14 cellular contexts compared by ENCODE assay signal in the genomic region with DNA sequence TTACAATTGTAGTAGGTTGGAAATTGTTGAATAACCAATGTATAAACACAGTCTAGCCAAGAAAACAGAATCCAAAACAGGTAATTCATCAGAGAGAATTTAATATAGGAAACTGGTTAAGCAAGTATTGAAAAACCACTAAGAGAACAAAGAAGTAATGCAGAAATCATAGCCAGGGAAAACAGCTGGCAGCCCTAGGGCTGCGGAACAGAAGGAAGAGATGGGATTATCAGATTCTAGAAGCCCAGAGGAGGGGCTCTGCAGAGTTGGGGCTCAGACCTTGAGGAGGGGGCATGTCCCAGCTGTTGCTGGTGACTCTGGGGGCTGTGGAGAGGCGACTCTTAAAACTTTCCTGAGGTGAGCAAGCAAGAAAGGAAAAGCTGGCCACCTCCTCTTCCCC. TPM values are rescaled to one million over a fixed set of nuclear protein-coding genes. Genes with fewer than 3 reads are reported as not detected.
DNase-seq lines count a peak whose midpoint lies in the region; ATAC-seq, FAIRE-seq and TF ChIP-seq lines count a peak whose summit lies in the region.
"Had no signal": no experiment of that assay in that cellular context is flagged by ENCODE, and none has a peak within 500 bp of the region (broad histone marks: within the 10 kb centered on the region; RNA-seq: fewer than 3 reads in every experiment).

No MANE protein-coding gene starts in this region.

- H3K79me2 ChIP-seq in PC-3 (ENCODE audit: low read length), result no peaks in the 10 kb centered on the region

- H3K27me3 ChIP-seq in PC-3 (ENCODE audit: low read length), result no peaks in the 10 kb centered on the region
- H3K27me3 ChIP-seq in foreskin keratinocyte, result no peaks in the 10 kb centered on the region

- 0 out of 2 replicates have a peak overlapping the region, but pooled peaks have one; percentile 11 for H3K4me2 ChIP-seq in PC-3 (ENCODE audit: low read length)

- TF ChIP-seq CTCF in C4-2B (conservative IDR thresholded peaks at IDR 0.05) (no peak), PC-3 (conservative IDR thresholded peaks at IDR 0.05; ENCODE audit: low read depth, low read length) (no peak), foreskin keratinocyte (conservative IDR thresholded peaks at IDR 0.05) (no peak)

- DNase-seq in PC-3 (peak; percentile 32), foreskin keratinocyte (no peak), posterior vena cava (ENCODE audit: low spot score) (peak; percentile 15), H54 (ENCODE audit: insufficient read length, low spot score) (no peak), NOMO-1 treated with dmso at 0.1 percent for 144 hours (lab: John Stamatoyannopoulos, UW; ENCODE audit: unreplicated experiment) (no peak), NCI-H510A (lab: John Stamatoyannopoulos, UW) (no peak)
- DNase-seq: DMS 273 treated with DMSO at 0.1 percent for 48 hours, EL, KBM-7, NCI-H187, NCI-H2171 treated with DMSO at 0.1 percent for 48 hours had no signal

- no peak overlapping the region for H2AFZ ChIP-seq in PC-3 (ENCODE audit: low read length)

- intact Hi-C loops in PC-3 (cut with micrococcal nuclease), result no loop called here
- intact Hi-C loops in posterior vena cava (cut with DNase I), result no loop called here

- no peaks in the 10 kb centered on the region for H3K36me3 ChIP-seq in PC-3 (ENCODE audit: low read depth, low read length)

- CTCF ChIA-PET in PC-3 (lab: Charles Lee), result no interaction called here

- FAIRE-seq in H54 (lab: Jason Lieb, UNC), result no peak
- FAIRE-seq: H1 had no signal

- POLR2A ChIA-PET in PC-3 (lab: Charles Lee; ENCODE audit: unreplicated experiment), result no interaction called here

- peaks cover 9% of the 10 kb centered on the region; the same call in 1 of the 2 replicates for H3K4me1 ChIP-seq in PC-3 (ENCODE audit: insufficient read depth, low read length)
- H3K4me1 ChIP-seq in foreskin keratinocyte, result peaks cover 16% of the 10 kb centered on the region

- no peaks in the 10 kb centered on the region for H3K9me2 ChIP-seq in PC-3 (replicated peaks; ENCODE audit: low read length)

- H3K4me3 ChIP-seq in PC-3 (ENCODE audit: low read length), result no peak overlapping the region

- no peaks in the 10 kb centered on the region for H3F3A ChIP-seq in PC-3 (ENCODE audit: low read length, unreplicated experiment)

- no peaks in the 10 kb centered on the region for H4K20me1 ChIP-seq in PC-3 (ENCODE audit: low read length)

- no peak for TF ChIP-seq POLR2A in H54 (IDR thresholded peaks at IDR 0.05; ENCODE audit: low read depth, low read length)

- BruUV-seq in PC-3 (replicated peaks; lab: Mats Ljungman, UMichigan), result no TSS peak

- H3K9me3 ChIP-seq in PC-3 (ENCODE audit: low read length), result no peaks in the 10 kb centered on the region

- ATAC-seq in PC-3 (no peak), foreskin keratinocyte (peak; percentile 61)

- no peak overlapping the region for H3K9ac ChIP-seq in PC-3 (ENCODE audit: low read length)

- H3K27ac ChIP-seq in C4-2B (peak overlapping the region; percentile 15; the same call in 1 of the 2 replicates), PC-3 (ENCODE audit: low read length) (no peak overlapping the region), foreskin keratinocyte (no peak overlapping the region)

RNA-seq across cellular contexts. Expression of a gene that starts 49.4 kb away (rescaled TPM):
- 153 and 174 TPM in 2 replicates for total RNA-seq in PC-3 (2014; rRNA removed)
- 577 and 589 TPM in 2 replicates for total RNA-seq in foreskin keratinocyte
- 620 and 648 TPM in 2 replicates for polyA plus RNA-seq in foreskin keratinocyte
- 100 to 1,000 TPM; 248 to 281 TPM for total RNA-seq in posterior vena cava
- total RNA-seq: OCI-LY7 had no signal

Comparison
In these comparisons a context has a peak if more than half of its experiments do, and no peak if none do; other contexts are left out.
1. DNase-seq: peak in PC-3 (single experiment) and posterior vena cava (single experiment); none in foreskin keratinocyte (0 of 2), H54 (single experiment), NOMO-1 treated with dmso at 0.1 percent for 144 hours (single experiment) and NCI-H510A (single experiment).